9 cellular contexts compared by ENCODE assay signal in the genomic region with DNA sequence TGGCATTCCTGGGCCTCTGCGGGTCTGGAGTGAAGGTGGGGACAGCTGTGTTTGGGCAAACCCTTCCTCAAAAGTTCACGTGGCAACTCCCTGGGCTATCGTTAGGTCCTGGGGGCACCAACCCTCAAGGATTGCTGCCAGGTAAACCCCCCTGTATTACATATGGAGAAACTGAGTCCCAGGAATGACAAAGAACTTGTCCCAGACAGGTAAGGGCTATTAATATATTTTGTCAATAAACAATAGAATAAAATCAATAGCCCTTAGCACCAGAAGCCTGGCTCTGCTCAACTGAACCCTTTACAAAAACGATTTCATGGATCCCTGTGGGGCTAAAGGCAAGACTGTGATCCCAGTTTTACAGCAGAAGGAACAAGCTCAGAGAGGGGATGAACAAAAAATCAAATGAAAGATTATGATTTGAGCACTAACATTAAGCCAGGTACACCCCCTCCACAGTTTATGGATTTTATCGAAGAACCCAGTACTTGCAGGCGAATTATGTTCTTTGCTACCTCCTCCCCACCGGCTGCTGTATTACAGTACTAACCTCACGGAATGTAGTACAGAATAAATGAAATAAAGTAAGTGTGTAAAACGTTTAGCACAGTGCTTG. TPM values are rescaled to one million over a fixed set of nuclear protein-coding genes. Genes with fewer than 3 reads are reported as not detected.
DNase-seq lines count a peak whose midpoint lies in the region; ATAC-seq, FAIRE-seq and TF ChIP-seq lines count a peak whose summit lies in the region.
"Had no signal": no experiment of that assay in that cellular context is flagged by ENCODE, and none has a peak within 500 bp of the region (broad histone marks: within the 10 kb centered on the region; RNA-seq: fewer than 3 reads in every experiment).

No MANE protein-coding gene starts in this region.

- no peak overlapping the region for H3K14ac ChIP-seq in H1 (ENCODE audit: insufficient read length)

- TF ChIP-seq POLR2A in H1 (IDR thresholded peaks at IDR 0.05; ENCODE audit: control extremely low read depth in 1 of 2, low read depth in 2 of 2, low read length in 2 of 2), result peak in 1 of 2 experiments; percentile 83; a peak in 1 of 3 replicates

- peak overlapping the region; percentile 40; the same call in 1 of the 2 replicates for H2BK15ac ChIP-seq in H1 (ENCODE audit: low read length)

- no peak overlapping the region for H3K23ac ChIP-seq in H1 (ENCODE audit: insufficient read length)

- TF ChIP-seq RAD21 in H1 (IDR thresholded peaks at IDR 0.05 in 1 of 2, conservative IDR thresholded peaks at IDR 0.05 in 1 of 2; ENCODE audit: low read depth in 2 of 2, low read length in 2 of 2), result no peak

- H3K56ac ChIP-seq in H1 (replicated peaks; ENCODE audit: insufficient read length, low read depth, low read length), result no peak overlapping the region

- H4K91ac ChIP-seq in H1 (replicated peaks; ENCODE audit: insufficient read length, low read length), result peak overlapping the region; percentile 56

- H3F3A ChIP-seq in neural progenitor cell (ENCODE audit: low read depth), result peaks cover 56% of the 10 kb centered on the region

- H3K23me2 ChIP-seq in H1 (ENCODE audit: low read depth, low read length), result peaks cover 10% of the 10 kb centered on the region

- H3K27me3 Mint-ChIP-seq in CD4-positive, CD25-positive, alpha-beta regulatory T cell, result peaks cover 62% of the 10 kb centered on the region
- peaks cover 15% of the 10 kb centered on the region for H3K27me3 Mint-ChIP-seq in neural progenitor cell (ENCODE audit: insufficient read depth, low read depth)

- no peak for ATAC-seq in CD4-positive, CD25-positive, alpha-beta regulatory T cell (ENCODE audit: low read depth in 2 of 2)
- ATAC-seq: activated naive CD4-positive, alpha-beta T cell treated with anti-CD3 and anti-CD28 coated beads, Interleukin-2, amount 50 U/mL, for 72 hours had no signal

- H3K9me3 ChIP-seq in CD4-positive, CD25-positive, alpha-beta regulatory T cell (ENCODE audit: control insufficient read depth in 2 of 2, low read length in 2 of 2), result no peaks in the 10 kb centered on the region
- H3K9me3 ChIP-seq in H1 (ENCODE audit: insufficient read depth in 2 of 2, low read depth in 1 of 2, low read length in 1 of 2) (no peaks in the 10 kb centered on the region), neural progenitor cell (ENCODE audit: low read depth) (no peaks in the 10 kb centered on the region)

- POLR2A ChIA-PET in H1 (lab: Charles Lee; ENCODE audit: partially characterized antibody), result interaction anchor here (0.5 to 26.1 kb wide), 11 partner anchors 9 to 115 kb away, joined by 3 to 1033 read pairs (median 3); partner anchors contain the start of gene BCL2L1

- peak overlapping the region; percentile 19 for H4K5ac ChIP-seq in H1 (ENCODE audit: insufficient read length, low read depth, low read length)

- CTCF ChIA-PET in H1 (lab: Charles Lee; ENCODE audit: partially characterized antibody), result interaction anchor here (0.6 to 32.8 kb wide), 6 partner anchors 14 to 116 kb away, joined by 3 to 1559 read pairs (median 6); no protein-coding TSS in a partner anchor

- peak overlapping the region; percentile 51 for H2BK12ac ChIP-seq in H1 (ENCODE audit: low read depth, low read length)

- H4K20me1 ChIP-seq in H1 (replicated peaks in 1 of 2; ENCODE audit: control insufficient read depth in 1 of 2, insufficient read depth in 2 of 2, low read length in 2 of 2) (peaks cover 0 to 9% of the 10 kb centered on the region in 2 experiments), neural progenitor cell (ENCODE audit: low read depth) (peaks cover 19% of the 10 kb centered on the region)

- H2BK120ac ChIP-seq in H1 (replicated peaks; ENCODE audit: low read depth, low read length), result peak overlapping the region; percentile 8

- H3K27me3 ChIP-seq in CD4-positive, CD25-positive, alpha-beta regulatory T cell (ENCODE audit: control insufficient read depth, insufficient read depth, low read length), result peaks cover 10% of the 10 kb centered on the region
- H3K27me3 ChIP-seq in H1 (replicated peaks in 1 of 4; ENCODE audit: control insufficient read depth in 3 of 4, extremely low read depth in 1 of 4, insufficient read depth in 3 of 4, low read length in 3 of 4), result peaks cover 0 to 4% (median 0%) of the 10 kb centered on the region in 4 experiments; a peak in 2 of 7 replicates
- H3K27me3 ChIP-seq in neural progenitor cell, result peaks cover 22% of the 10 kb centered on the region

- peak overlapping the region in 3 of 4 donors; percentile 13 to 40 (median 39) for H3K4me3 Mint-ChIP-seq in CD4-positive, CD25-positive, alpha-beta regulatory T cell
- peak overlapping the region; percentile 99 for H3K4me3 Mint-ChIP-seq in neural progenitor cell

- peaks cover 8 to 20% of the 10 kb centered on the region in 2 experiments; a peak in 3 of 4 replicates for H3K79me2 ChIP-seq in H1 (ENCODE audit: control insufficient read depth in 1 of 2, insufficient read depth in 2 of 2, low read length in 2 of 2)
- peaks cover 23% of the 10 kb centered on the region for H3K79me2 ChIP-seq in neural progenitor cell (ENCODE audit: low read depth)

- H3K4me1 ChIP-seq in CD4-positive, CD25-positive, alpha-beta regulatory T cell (ENCODE audit: control insufficient read depth, insufficient read depth, low read length, poor library complexity, severe bottlenecking), result peaks cover 37% of the 10 kb centered on the region
- H3K4me1 ChIP-seq in H1 (replicated peaks in 1 of 4; ENCODE audit: control insufficient read depth in 3 of 4, insufficient read depth in 4 of 4, low read length in 3 of 4) (peaks cover 17 to 41% (median 27%) of the 10 kb centered on the region in 4 experiments), neural progenitor cell (peaks cover 29% of the 10 kb centered on the region)

- H3K36me3 Mint-ChIP-seq in CD4-positive, CD25-positive, alpha-beta regulatory T cell, result no peaks in the 10 kb centered on the region
- peaks cover 16% of the 10 kb centered on the region for H3K36me3 Mint-ChIP-seq in neural progenitor cell

- H3K4me1 Mint-ChIP-seq in CD4-positive, CD25-positive, alpha-beta regulatory T cell, result peaks cover 10 to 32% (median 21%) of the 10 kb centered on the region in 4 donors
- peaks cover 46% of the 10 kb centered on the region for H3K4me1 Mint-ChIP-seq in neural progenitor cell

- TF ChIP-seq EP300 in H1 (IDR thresholded peaks at IDR 0.05; ENCODE audit: borderline replicate concordance in 1 of 2, low read depth in 2 of 2, low read length in 2 of 2), result no peak

- H2BK20ac ChIP-seq in H1 (ENCODE audit: low read length), result peak overlapping the region; percentile 95

- no peak overlapping the region for H3K27ac Mint-ChIP-seq in CD4-positive, CD25-positive, alpha-beta regulatory T cell
- peak overlapping the region; percentile 91 for H3K27ac Mint-ChIP-seq in neural progenitor cell
- H3K27ac Mint-ChIP-seq: activated naive CD4-positive, alpha-beta T cell treated with anti-CD3 and anti-CD28 coated beads, Interleukin-2, amount 50 U/mL, for 72 hours had no signal

- no peak overlapping the region for H2AFZ ChIP-seq in H1 (ENCODE audit: low read length)
- H2AFZ ChIP-seq in neural progenitor cell (replicated peaks), result no peak overlapping the region

- H3K4ac ChIP-seq in H1 (replicated peaks; ENCODE audit: insufficient read length, low read depth, low read length), result no peak overlapping the region

- WGBS in H1 (ENCODE audit: extremely low coverage in 1 of 2, insufficient coverage in 1 of 2, insufficient read length in 1 of 2, insufficient replicate concordance in 2 of 2, low coverage in 1 of 2, low lambda C conversion rate in 2 of 2, missing lambda C conversion rate in 1 of 2), 2 experiments, result 57% methylated on average over 9 of the region's 9 CpGs; no CpG with 5 or more reads in 1 of the 2 experiments

- peak overlapping the region; percentile 87; the same call in 1 of the 2 replicates for H2AK5ac ChIP-seq in H1 (ENCODE audit: low read depth, low read length)

- H3K9ac ChIP-seq in H1 (replicated peaks in 1 of 4; ENCODE audit: extremely low read depth in 1 of 4, low read depth in 3 of 4, low read length in 3 of 4), result peak overlapping the region in 3 of 4 experiments; percentile 24 to 51 (median 35); a peak in 4 of 7 replicates
- no peak overlapping the region for H3K9ac ChIP-seq in neural progenitor cell

- H2BK5ac ChIP-seq in H1 (ENCODE audit: low read depth, low read length), result peak overlapping the region; percentile 86

- DNase-seq in CD4-positive, CD25-positive, alpha-beta regulatory T cell, result no peak
- DNase-seq in M059J (ENCODE audit: low read depth) (peak; percentile 80), H1 (ENCODE audit: low read depth in 1 of 2, low spot score in 2 of 2) (no peak), neural progenitor cell (ENCODE audit: low spot score) (no peak), OCI-M2 (lab: John Stamatoyannopoulos, UW; ENCODE audit: unreplicated experiment) (no peak), AML-193 (lab: John Stamatoyannopoulos, UW) (no peak), NOMO-1 treated with DMSO at 0.1 percent for 48 hours (lab: John Stamatoyannopoulos, UW; ENCODE audit: unreplicated experiment) (no peak)
- no peak for DNase-seq in activated CD8-positive, alpha-beta memory T cell treated with anti-CD3 and anti-CD28 coated beads, Interleukin-2, amount 50 U/mL, for 48 hours

- FAIRE-seq in H1 (lab: Jason Lieb, UNC), result no peak

- no peak overlapping the region for H3K27ac ChIP-seq in CD4-positive, CD25-positive, alpha-beta regulatory T cell (ENCODE audit: insufficient read depth, low read length, poor library complexity, severe bottlenecking)
- H3K27ac ChIP-seq in H1 (ENCODE audit: low read depth, low read length), result peak overlapping the region; percentile 57; the same call in 1 of the 2 replicates
- peak overlapping the region; percentile 59 for H3K27ac ChIP-seq in neural progenitor cell

- peak overlapping the region; percentile 87 for H3K18ac ChIP-seq in H1 (ENCODE audit: extremely low read depth, low read length)

- peak overlapping the region; percentile 80 to 88 for H3K4me2 ChIP-seq in H1 (ENCODE audit: insufficient read depth in 1 of 2, low read depth in 2 of 2, low read length in 2 of 2)
- H3K4me2 ChIP-seq in neural progenitor cell, result peak overlapping the region; percentile 86

- peaks cover 0 to 3% (median 0%) of the 10 kb centered on the region in 7 donors for H3K9me3 Mint-ChIP-seq in CD4-positive, CD25-positive, alpha-beta regulatory T cell
- no peaks in the 10 kb centered on the region for H3K9me3 Mint-ChIP-seq in neural progenitor cell
- H3K9me3 Mint-ChIP-seq: activated naive CD4-positive, alpha-beta T cell treated with anti-CD3 and anti-CD28 coated beads, Interleukin-2, amount 50 U/mL, for 72 hours had no signal

- H4K8ac ChIP-seq in H1 (ENCODE audit: extremely low read depth, insufficient read depth, low read length), result no peak overlapping the region

- H3K4me3 ChIP-seq in CD4-positive, CD25-positive, alpha-beta regulatory T cell (ENCODE audit: low read depth, low read length), result no peak overlapping the region
- H3K4me3 ChIP-seq in H1 (ENCODE audit: extremely low read depth in 1 of 4, insufficient read depth in 2 of 4, low read depth in 3 of 4, low read length in 4 of 4), result peak overlapping the region; percentile 32 to 90 (median 80); a peak in 6 of 8 replicates
- peak overlapping the region; percentile 77 for H3K4me3 ChIP-seq in neural progenitor cell

- no peaks in the 10 kb centered on the region for H3K36me3 ChIP-seq in CD4-positive, CD25-positive, alpha-beta regulatory T cell (ENCODE audit: control insufficient read depth, insufficient read depth, low read length)
- H3K36me3 ChIP-seq in H1 (ENCODE audit: control insufficient read depth in 2 of 4, insufficient read depth in 4 of 4, low read length in 3 of 4), result peaks cover 0 to 11% (median 0%) of the 10 kb centered on the region in 4 experiments; a peak in 1 of 8 replicates
- no peaks in the 10 kb centered on the region for H3K36me3 ChIP-seq in neural progenitor cell

- no peak for TF ChIP-seq CTCF in H1 (IDR thresholded peaks at IDR 0.05; ENCODE audit: control extremely low read depth in 1 of 3, insufficient read depth in 1 of 3, low read depth in 1 of 3, low read length in 3 of 3)
- no peak for TF ChIP-seq CTCF in neural progenitor cell (IDR thresholded peaks at IDR 0.05)

- H3K79me1 ChIP-seq in H1 (ENCODE audit: low read depth, low read length), result no peaks in the 10 kb centered on the region

RNA-seq across cellular contexts. Expression of gene ID1, which starts 2.7 kb away (rescaled TPM):
- 9.4 TPM for total RNA-seq in CD4-positive, CD25-positive, alpha-beta regulatory T cell
- polyA plus RNA-seq in CD4-positive, CD25-positive, alpha-beta regulatory T cell, result 1 to 10 TPM in 2 of 4 donors, under 1 TPM in 2; 0.71 to 2.6 (median 0.91) TPM
- 1,421 and 1,771 TPM in 2 replicates for total RNA-seq in M059J (2014; rRNA removed; shearing (Covaris generic))
- total RNA-seq in H1 (2021; fragmentation: NEBNext Ultra II Directional; extraction: Animal tissue kit (Norgen Biotek cat#: 25700)), result 120 and 131 TPM in 2 replicates
- polyA plus RNA-seq in H1 (2011; rRNA removed), result 357 and 566 TPM in 2 replicates
- polyA plus RNA-seq in H1 (2011; cell fraction: cytosol; rRNA removed), result 348 TPM
- 267 TPM for polyA plus RNA-seq in H1 (2011; cell fraction: nucleus; rRNA removed)
- 86.5 to 154 TPM (median 117 TPM) in 4 replicates for polyA plus RNA-seq in H1 (2012, experiment 1 of 2)
- polyA plus RNA-seq in H1 (2012, experiment 2 of 2), result 207 TPM
- polyA plus RNA-seq in H1 (2013, experiment 1 of 2), result 89.8 TPM
- 87.6 TPM for polyA plus RNA-seq in H1 (2013, experiment 2 of 2)
- 27.5 and 45.7 TPM in 2 replicates for polyA minus RNA-seq in H1 (2011; rRNA and poly(A)+ RNA removed)
- 181 TPM for polyA minus RNA-seq in H1 (2011; cell fraction: cytosol; rRNA and poly(A)+ RNA removed)
- polyA minus RNA-seq in H1 (2011; cell fraction: nucleus; rRNA and poly(A)+ RNA removed), result 200 TPM
- 80.8 and 133 TPM in 2 replicates for total RNA-seq in neural progenitor cell (ENCODE audit: low replicate concordance)

RNA-seq across cellular contexts. Expression of gene COX4I2, which starts 30.0 kb away (rescaled TPM):
- not detected for total RNA-seq in CD4-positive, CD25-positive, alpha-beta regulatory T cell
- polyA plus RNA-seq in CD4-positive, CD25-positive, alpha-beta regulatory T cell, result not detected
- not detected in 2 replicates for total RNA-seq in M059J (2014; rRNA removed; shearing (Covaris generic))
- not detected in 2 replicates for total RNA-seq in H1 (2021; fragmentation: NEBNext Ultra II Directional; extraction: Animal tissue kit (Norgen Biotek cat#: 25700))
- polyA plus RNA-seq in H1 (2011; rRNA removed), result 0.26 and 0.97 TPM in 2 replicates
- 0.14 TPM for polyA plus RNA-seq in H1 (2011; cell fraction: cytosol; rRNA removed)
- not detected for polyA plus RNA-seq in H1 (2011; cell fraction: nucleus; rRNA removed)
- polyA plus RNA-seq in H1 (2012, experiment 1 of 2), result 0.64 TPM in 1 of 4 replicates, not detected in the others
- polyA plus RNA-seq in H1 (2012, experiment 2 of 2), result not detected
- polyA plus RNA-seq in H1 (2013, experiment 1 of 2), result not detected
- polyA plus RNA-seq in H1 (2013, experiment 2 of 2), result not detected
- polyA minus RNA-seq in H1 (2011; rRNA and poly(A)+ RNA removed), result not detected in 2 replicates
- not detected for polyA minus RNA-seq in H1 (2011; cell fraction: cytosol; rRNA and poly(A)+ RNA removed)
- not detected for polyA minus RNA-seq in H1 (2011; cell fraction: nucleus; rRNA and poly(A)+ RNA removed)
- not detected in 2 replicates for total RNA-seq in neural progenitor cell (ENCODE audit: low replicate concordance)
- total RNA-seq: activated naive CD4-positive, alpha-beta T cell treated with anti-CD3 and anti-CD28 coated beads, Interleukin-2, amount 50 U/mL, for 72 hours had no signal

Comparison
In these comparisons a context has a peak if more than half of its experiments do, and no peak if none do; other contexts are left out.
1. RNA of gene ID1, which starts 2.7 kb away (total RNA-seq): 1,421 to 1,771 TPM in M059J; 120 to 131 TPM in H1, 80.8 to 133 TPM in neural progenitor cell and 9.4 TPM in CD4-positive, CD25-positive, alpha-beta regulatory T cell (single experiment); every median in the first group is over 10 times any median in the second.